ENCODE assay signal across 22 cellular contexts in genomic region chr9:131950487-131950886, GRCh38.
"Had no signal": no experiment of that assay in that cellular context is flagged by ENCODE, and none has a peak within 500 bp of the region (broad histone marks: within the 10 kb centered on the region; RNA-seq: fewer than 3 reads in every experiment).

No MANE protein-coding gene starts in this region.

- DNase-seq: activated CD4-positive, alpha-beta T cell treated with anti-CD3 and anti-CD28 coated beads for 48 hours; activated CD4-positive, alpha-beta T cell treated with anti-CD3 and anti-CD28 coated beads, Interleukin-2, amount 50 U/mL, for 1 hour; activated CD4-positive, CD25-positive, alpha-beta regulatory T cell; activated CD4-positive, CD25-positive, alpha-beta regulatory T cell treated with anti-CD3 and anti-CD28 coated beads, Interleukin-2, amount 50 U/mL, for 72 hours; activated effector memory CD4-positive, alpha-beta T cell treated with Interleukin-2 at 50 U/mL for 16 hours; activated gamma-delta T cell treated with Interleukin-2 at 50 U/mL for 16 hours; activated naive CD4-positive, alpha-beta T cell treated with anti-CD3 and anti-CD28 coated beads, Interleukin-2, amount 50 U/mL, for 16 hours; activated naive CD4-positive, alpha-beta T cell treated with Interleukin-2 at 50 U/mL for 16 hours; activated T-cell treated with anti-CD3 and anti-CD28 coated beads, Interleukin-2, amount 50 U/mL, for 1 hour; activated T-cell treated with anti-CD3 and anti-CD28 coated beads, Interleukin-2, amount 50 U/mL, for 48 hours; amniotic stem cell; anterior cingulate cortex; brain microvascular endothelial cell; dorsolateral prefrontal cortex; effector memory CD4-positive, alpha-beta T cell; endodermal cell; foreskin fibroblast had no signal

- H3K27ac Mint-ChIP-seq: activated naive CD8-positive, alpha-beta T cell; dendritic cell treated with granulocyte-macrophage colony-stimulating factor and Interleukin-4, amounts not matched to agents 40 ng/mL and 50 ng/mL, for 4 days; endodermal cell had no signal

- H3K27me3 ChIP-seq: brain microvascular endothelial cell, dorsolateral prefrontal cortex had no signal

- H3K27ac ChIP-seq: brain microvascular endothelial cell, coronary artery had no signal

- H3K27me3 Mint-ChIP-seq: activated naive CD8-positive, alpha-beta T cell; central memory CD8-positive, alpha-beta T cell; dendritic cell treated with granulocyte-macrophage colony-stimulating factor and Interleukin-4, amounts not matched to agents 40 ng/mL and 50 ng/mL, for 4 days had no signal

- H3K36me3 ChIP-seq: brain microvascular endothelial cell had no signal

- H3K4me3 Mint-ChIP-seq: activated naive CD8-positive, alpha-beta T cell; central memory CD8-positive, alpha-beta T cell; dendritic cell treated with granulocyte-macrophage colony-stimulating factor and Interleukin-4, amounts not matched to agents 40 ng/mL and 50 ng/mL, for 4 days; endodermal cell had no signal

- ATAC-seq: esophagus mucosa had no signal

- H3K4me3 ChIP-seq: coronary artery, dorsolateral prefrontal cortex had no signal

- H3K9me3 Mint-ChIP-seq: central memory CD8-positive, alpha-beta T cell; dendritic cell treated with granulocyte-macrophage colony-stimulating factor and Interleukin-4, amounts not matched to agents 40 ng/mL and 50 ng/mL, for 4 days; endodermal cell had no signal
